9 cellular contexts compared by ENCODE assay signal in genomic region chr1:12039805-12040456, GRCh38. TPM values are rescaled to one million over a fixed set of nuclear protein-coding genes. Genes with fewer than 3 reads are reported as not detected.
A peak's percentile ranks its signal among the peaks of the same experiment; 100 is the strongest.
DNase-seq lines count a peak whose midpoint lies in the region; ATAC-seq and TF ChIP-seq lines count a peak whose summit lies in the region.
"Not testable (repeated sequence)": the region's sequence is repeated elsewhere in the genome, so short reads cannot be mapped to it uniquely, and the experiment has no call there.
"Had no signal": no experiment of that assay in that cellular context is flagged by ENCODE, and none has a peak within 500 bp of the region (broad histone marks: within the 10 kb centered on the region; RNA-seq: fewer than 3 reads in every experiment).

No MANE protein-coding gene starts in this region.

- not testable (repeated sequence) for H3K36me3 ChIP-seq in spleen

- not testable (repeated sequence) for TF ChIP-seq CTCF in GM13977 (IDR thresholded peaks at IDR 0.05; ENCODE audit: extremely low read depth, insufficient read depth, missing control alignments); spleen (IDR thresholded peaks at IDR 0.05 in 8 of 11, conservative IDR thresholded peaks at IDR 0.05 in 3 of 11)

- intact Hi-C loops in activated T-helper 2 cell treated with anti-CD3 and anti-CD28 coated beads, Interferon-gamma antibody, Interleukin-2, Interleukin-4, amounts not matched to agents 10 μg/mL and 5 μg/mL and 100 μg/mL, durations not matched to agents 14 hours and 24 hours and 36 hours (cut with micrococcal nuclease): loop anchor here (1.0 to 5.0 kb wide), 5 partner anchors 21 to 47 kb away; partner anchors contain the start of genes MIIP and TNFRSF8
- intact Hi-C loops in spleen (cut with DNase I; ENCODE audit: low total_unique reads): not testable (repeated sequence)

- in situ Hi-C loops in GM13977 (cut with MboI; ENCODE audit: low pct_unique_long_range_greater_than_20kb, low sequenced_read_pairs, unreplicated experiment): not testable (repeated sequence)

- H3K4me1 ChIP-seq in spleen: peaks cover 0 to 38% (median 10%) of the 10 kb centered on the region in 6 donors

- not testable (repeated sequence) for H3K36me3 Mint-ChIP-seq in activated T-helper 2 cell treated with anti-CD3 and anti-CD28 coated beads, Interferon-gamma antibody, Interleukin-2, Interleukin-4, amounts not matched to agents 10 μg/mL and 5 μg/mL and 100 μg/mL, durations not matched to agents 14 hours and 24 hours and 36 hours (ENCODE audit: low read depth)

- H3K9me3 Mint-ChIP-seq in activated T-helper 2 cell treated with anti-CD3 and anti-CD28 coated beads, Interferon-gamma antibody, Interleukin-2, Interleukin-4, amounts not matched to agents 10 μg/mL and 5 μg/mL and 100 μg/mL, durations not matched to agents 14 hours and 24 hours and 36 hours: not testable (repeated sequence)

- H3K4me1 Mint-ChIP-seq in activated T-helper 2 cell treated with anti-CD3 and anti-CD28 coated beads, Interferon-gamma antibody, Interleukin-2, Interleukin-4, amounts not matched to agents 10 μg/mL and 5 μg/mL and 100 μg/mL, durations not matched to agents 14 hours and 24 hours and 36 hours (ENCODE audit: low read depth): peaks cover 47% of the 10 kb centered on the region

- not testable (repeated sequence) for TF ChIP-seq POLR2A in spleen (IDR thresholded peaks at IDR 0.05)

- H3K27ac Mint-ChIP-seq in activated T-helper 2 cell treated with anti-CD3 and anti-CD28 coated beads, Interferon-gamma antibody, Interleukin-2, Interleukin-4, amounts not matched to agents 10 μg/mL and 5 μg/mL and 100 μg/mL, durations not matched to agents 14 hours and 24 hours and 36 hours: peak overlapping the region; percentile 49

- peak; percentile 45 for DNase-seq in GM13977 (ENCODE audit: low spot score)
- DNase-seq in NCI-H2171 treated with DMSO at 0.1 percent for 48 hours (lab: John Stamatoyannopoulos, UW): peak; percentile 30
- DNase-seq in activated T-helper 2 cell treated with anti-CD3 and anti-CD28 coated beads, Interferon-gamma antibody, Interleukin-2, Interleukin-4, amounts not matched to agents 10 μg/mL and 5 μg/mL and 100 μg/mL, durations not matched to agents 14 hours and 24 hours and 36 hours (ENCODE audit: low spot score); spleen: not testable (repeated sequence)

- not testable (repeated sequence) for H3K4me3 Mint-ChIP-seq in activated T-helper 2 cell treated with anti-CD3 and anti-CD28 coated beads, Interferon-gamma antibody, Interleukin-2, Interleukin-4, amounts not matched to agents 10 μg/mL and 5 μg/mL and 100 μg/mL, durations not matched to agents 14 hours and 24 hours and 36 hours (ENCODE audit: low read depth)

- H3K27me3 Mint-ChIP-seq in activated T-helper 2 cell treated with anti-CD3 and anti-CD28 coated beads, Interferon-gamma antibody, Interleukin-2, Interleukin-4, amounts not matched to agents 10 μg/mL and 5 μg/mL and 100 μg/mL, durations not matched to agents 14 hours and 24 hours and 36 hours (ENCODE audit: low read depth): not testable (repeated sequence)

- 57 to 84% (median 76%) methylated on average over 13 of the region's 13 CpGs for WGBS in spleen, 5 donors

- not testable (repeated sequence) for H3K9me3 ChIP-seq in spleen

- peak overlapping the region in 1 of 8 donors; percentile 13 for H3K4me3 ChIP-seq in spleen

- peak; percentile 43 for ATAC-seq in GM19395 (IDR thresholded peaks at IDR 0.05; ENCODE audit: unreplicated experiment)
- ATAC-seq in GM21723 (IDR thresholded peaks at IDR 0.05; ENCODE audit: unreplicated experiment): peak; percentile 53
- ATAC-seq in HG02938 (IDR thresholded peaks at IDR 0.05; ENCODE audit: unreplicated experiment): peak; percentile 43
- ATAC-seq in HG03280 (IDR thresholded peaks at IDR 0.05; ENCODE audit: unreplicated experiment): peak; percentile 40

- H3K27ac ChIP-seq in spleen: peak overlapping the region in 7 of 8 donors; percentile 52 to 78 (median 67)

- H3K27me3 ChIP-seq in spleen (replicated peaks in 1 of 7): not testable (repeated sequence)

RNA-seq across cellular contexts. Expression of gene MIIP, which starts 20.6 kb away (rescaled TPM):
- total RNA-seq in activated T-helper 2 cell treated with anti-CD3 and anti-CD28 coated beads, Interferon-gamma antibody, Interleukin-2, Interleukin-4, amounts not matched to agents 10 μg/mL and 5 μg/mL and 100 μg/mL, durations not matched to agents 14 hours and 24 hours and 36 hours: 85.8 and 91.2 TPM in 2 replicates
- 10 to 100 TPM; 33.2 to 65.5 (median 46.5) TPM for total RNA-seq in spleen
- 100 to 1,000 TPM in 1 of 3 donors, 10 to 100 TPM in 2; 38.0 to 109 (median 97.2) TPM for polyA plus RNA-seq in spleen

RNA-seq across cellular contexts. Expression of gene TNFRSF8, which starts 23.2 kb away (rescaled TPM):
- 65.0 and 65.5 TPM in 2 replicates for total RNA-seq in activated T-helper 2 cell treated with anti-CD3 and anti-CD28 coated beads, Interferon-gamma antibody, Interleukin-2, Interleukin-4, amounts not matched to agents 10 μg/mL and 5 μg/mL and 100 μg/mL, durations not matched to agents 14 hours and 24 hours and 36 hours
- 1 to 10 TPM; 1.3 to 7.6 (median 2.2) TPM for total RNA-seq in spleen
- polyA plus RNA-seq in spleen: 1 to 10 TPM; 1.7 to 2.0 (median 1.9) TPM
- total RNA-seq: SK-MEL-5 had no signal

RNA-seq across cellular contexts. Expression of gene MFN2, which starts 59.7 kb away (rescaled TPM):
- 67.9 and 69.5 TPM in 2 replicates for total RNA-seq in activated T-helper 2 cell treated with anti-CD3 and anti-CD28 coated beads, Interferon-gamma antibody, Interleukin-2, Interleukin-4, amounts not matched to agents 10 μg/mL and 5 μg/mL and 100 μg/mL, durations not matched to agents 14 hours and 24 hours and 36 hours
- 10 to 100 TPM; 47.3 to 69.6 (median 62.9) TPM for total RNA-seq in spleen
- polyA plus RNA-seq in spleen: 10 to 100 TPM; 14.8 to 28.1 (median 16.2) TPM
